9 cellular contexts compared by ENCODE assay signal in genomic region chr2:223692227-223692947, GRCh38.
DNase-seq lines count a peak whose midpoint lies in the region; ATAC-seq, FAIRE-seq and TF ChIP-seq lines count a peak whose summit lies in the region.
"Had no signal": no experiment of that assay in that cellular context is flagged by ENCODE, and none has a peak within 500 bp of the region (broad histone marks: within the 10 kb centered on the region; RNA-seq: fewer than 3 reads in every experiment).

No MANE protein-coding gene starts in this region.

- no peaks in the 10 kb centered on the region for H3K4me1 ChIP-seq in pancreas

- DNase-seq in AG04450 (ENCODE audit: low read depth, low spot score): no peak
- DNase-seq in H54 (ENCODE audit: insufficient read length, low spot score): peak; percentile 25
- peak; percentile 63 for DNase-seq in RPMI7951 (ENCODE audit: low read depth)
- DNase-seq in fibroblast of gingiva (ENCODE audit: low read depth): peak; percentile 30
- peak in 1 of 6 donors; percentile 37 for DNase-seq in pancreas
- DNase-seq in NCI-H774 (lab: John Stamatoyannopoulos, UW): no peak
- DNase-seq in activated naive CD4-positive, alpha-beta T cell treated with anti-CD3 and anti-CD28 coated beads, Interleukin-2, amount 50 U/mL, for 72 hours (ENCODE audit: low spot score in 2 of 2): no peak

- H3K27ac ChIP-seq in AG04450 (ENCODE audit: low read depth, low read length) (no peak overlapping the region), pancreas (no peak overlapping the region)

- CTCF ChIA-PET in AG04450 (lab: Charles Lee): interaction anchor here (0.5 to 3.2 kb wide), 12 partner anchors 8 to 445 kb away, joined by 3 to 48 read pairs (median 4); no protein-coding TSS in a partner anchor

- TF ChIP-seq POLR2A in H54 (IDR thresholded peaks at IDR 0.05; ENCODE audit: low read depth, low read length): no peak

- no peak overlapping the region for H3K27ac Mint-ChIP-seq in activated naive CD4-positive, alpha-beta T cell treated with anti-CD3 and anti-CD28 coated beads, Interleukin-2, amount 50 U/mL, for 72 hours

- no peaks in the 10 kb centered on the region for H3K9me3 Mint-ChIP-seq in activated naive CD4-positive, alpha-beta T cell treated with anti-CD3 and anti-CD28 coated beads, Interleukin-2, amount 50 U/mL, for 72 hours

- intact Hi-C loops in pancreas (cut with DNase I): no loop called here

- no peaks in the 10 kb centered on the region for H3K36me3 Mint-ChIP-seq in activated naive CD4-positive, alpha-beta T cell treated with anti-CD3 and anti-CD28 coated beads, Interleukin-2, amount 50 U/mL, for 72 hours

- FAIRE-seq in H54 (lab: Jason Lieb, UNC) (peak; percentile 78), pancreas (lab: Jason Lieb, UNC) (no peak)
- FAIRE-seq: endometrium had no signal

- TF ChIP-seq CTCF in AG04450 (IDR thresholded peaks at IDR 0.05; ENCODE audit: low read depth, low read length): peak; percentile 83
- peak in 3 of 4 donors; percentile 22 to 37 (median 35) for TF ChIP-seq CTCF in pancreas (IDR thresholded peaks at IDR 0.05)

- H3K9me3 ChIP-seq in AG04450 (ENCODE audit: control insufficient read depth, insufficient read depth, low read length): no peaks in the 10 kb centered on the region
- H3K9me3 ChIP-seq in pancreas: no peaks in the 10 kb centered on the region

- H3K27me3 ChIP-seq in AG04450 (ENCODE audit: control insufficient read depth, insufficient read depth, low read length) (no peaks in the 10 kb centered on the region), pancreas (no peaks in the 10 kb centered on the region)

- no peaks in the 10 kb centered on the region for H3K36me3 ChIP-seq in pancreas

- POLR2A ChIA-PET in AG04450 (lab: Yijun Ruan, JAX): no interaction called here

- WGBS in pancreas, 2 donors: 21 to 31% methylated on average over 12 of the region's 12 CpGs

- H3K4me3 ChIP-seq in AG04450 (ENCODE audit: low read depth, low read length) (no peak overlapping the region), pancreas (no peak overlapping the region)

- ATAC-seq in pancreas: peak; percentile 58 to 81 (median 80)
- no peak for ATAC-seq in activated naive CD4-positive, alpha-beta T cell treated with anti-CD3 and anti-CD28 coated beads, Interleukin-2, amount 50 U/mL, for 72 hours
- no peak for ATAC-seq in HG03039 (IDR thresholded peaks at IDR 0.05; ENCODE audit: unreplicated experiment)

Comparison
In these comparisons a context has a peak if more than half of its experiments do, and no peak if none do; other contexts are left out.
1. DNase-seq: peak in H54 (single experiment), RPMI7951 (single experiment) and fibroblast of gingiva (single experiment); none in AG04450 (single experiment), NCI-H774 (single experiment) and activated naive CD4-positive, alpha-beta T cell treated with anti-CD3 and anti-CD28 coated beads, Interleukin-2, amount 50 U/mL, for 72 hours (0 of 2).
2. ATAC-seq: peak in pancreas (4 of 4); none in activated naive CD4-positive, alpha-beta T cell treated with anti-CD3 and anti-CD28 coated beads, Interleukin-2, amount 50 U/mL, for 72 hours (0 of 2) and HG03039 (single experiment).